In genomic region chr5:21919417-21920022, GRCh38 we compare ENCODE assay signal across 8 cellular contexts.
DNase-seq lines count a peak whose midpoint lies in the region; ATAC-seq and TF ChIP-seq lines count a peak whose summit lies in the region.

No MANE protein-coding gene starts in this region.

- H4K8ac ChIP-seq in H9 (replicated peaks; ENCODE audit: insufficient read length, low read depth, low read length), result no peak overlapping the region

- no peaks in the 10 kb centered on the region for H3K23me2 ChIP-seq in H9 (ENCODE audit: insufficient read length, low read depth, low read length, poor library complexity, severe bottlenecking)

- no peak overlapping the region for H3K4ac ChIP-seq in H9 (ENCODE audit: low read depth, low read length)

- no peak overlapping the region for H4K91ac ChIP-seq in H9 (ENCODE audit: insufficient read length, low read depth, low read length)

- in situ Hi-C loops in KBM-7 (cut with MboI; ENCODE audit: low pct_unique_long_range_greater_than_20kb, low sequenced_read_pairs), result no loop called here
- in situ Hi-C loops in Panc1 (cut with HindIII; ENCODE audit: low pct_unique_long_range_greater_than_20kb, low sequenced_read_pairs), result no loop called here

- no peak overlapping the region for H3K56ac ChIP-seq in H9 (ENCODE audit: insufficient read length, low read depth, low read length)

- no peaks in the 10 kb centered on the region for H3K9me3 Mint-ChIP-seq in H9

- H3K27me3 ChIP-seq in H9 (ENCODE audit: insufficient read depth, low read length) (no peaks in the 10 kb centered on the region), Panc1 (ENCODE audit: control insufficient read depth, insufficient read depth, low read length) (no peaks in the 10 kb centered on the region), prostate gland (replicated peaks; ENCODE audit: insufficient read depth) (no peaks in the 10 kb centered on the region)

- no TSS peak for BruUV-seq in Panc1 (replicated peaks; lab: Mats Ljungman, UMichigan)

- no peak overlapping the region for H3K27ac Mint-ChIP-seq in H9

- peak; percentile 85 for TF ChIP-seq CTCF in H9 (conservative IDR thresholded peaks at IDR 0.05)
- peak; percentile 74; the same call in 1 of the 2 replicates for TF ChIP-seq CTCF in Panc1 (IDR thresholded peaks at IDR 0.05)
- peak; percentile 79 for TF ChIP-seq CTCF in epithelial cell of proximal tubule (conservative IDR thresholded peaks at IDR 0.05; ENCODE audit: low read depth, low read length)
- TF ChIP-seq CTCF in prostate gland (IDR thresholded peaks at IDR 0.05), result peak in 3 of 4 experiments; percentile 7 to 30 (median 24)

- H3K9me3 ChIP-seq in H9 (ENCODE audit: control insufficient read depth, low read depth, low read length) (no peaks in the 10 kb centered on the region), Panc1 (ENCODE audit: control insufficient read depth, insufficient read depth, low read depth, low read length) (no peaks in the 10 kb centered on the region), prostate gland (no peaks in the 10 kb centered on the region)

- no peaks in the 10 kb centered on the region for H3K36me3 Mint-ChIP-seq in H9 (ENCODE audit: insufficient read depth in 1 of 3, low read depth in 3 of 3)

- H3K79me1 ChIP-seq in H9 (ENCODE audit: insufficient read depth, low read depth, low read length, poor library complexity, severe bottlenecking), result no peaks in the 10 kb centered on the region

- POLR2A ChIA-PET in Panc1 (lab: Charles Lee), result no interaction called here

- H3T11ph ChIP-seq in H9 (ENCODE audit: low read length), result no peak overlapping the region

- H2BK20ac ChIP-seq in H9 (ENCODE audit: low read depth, low read length, poor library complexity, severe bottlenecking), result no peak overlapping the region

- H3K4me1 ChIP-seq in H9 (ENCODE audit: insufficient read depth, low read length) (no peaks in the 10 kb centered on the region), Panc1 (ENCODE audit: control insufficient read depth, insufficient read depth, low read length) (no peaks in the 10 kb centered on the region), prostate gland (replicated peaks) (no peaks in the 10 kb centered on the region)

- H2BK5ac ChIP-seq in H9 (ENCODE audit: insufficient read length, low read length), result no peak overlapping the region

- H2BK120ac ChIP-seq in H9 (ENCODE audit: low read depth, low read length, poor library complexity, severe bottlenecking), result no peak overlapping the region

- H3K4me1 Mint-ChIP-seq in H9, result peaks cover 3% of the 10 kb centered on the region in 2 experiments; a peak in 1 of 4 replicates

- CTCF ChIA-PET in Panc1 (lab: Charles Lee), result no interaction called here

- intact Hi-C loops in Panc1 (cut with micrococcal nuclease; ENCODE audit: unreplicated experiment), result loop anchor here (2.0 kb wide), 1 partner anchor 295 kb away; no protein-coding TSS in a partner anchor
- intact Hi-C loops in prostate gland (cut with DNase I), result no loop called here

- H4K5ac ChIP-seq in H9 (ENCODE audit: insufficient read length, low read depth, low read length), result no peak overlapping the region

- H3K36me3 ChIP-seq in Panc1 (ENCODE audit: control insufficient read depth, insufficient read depth, low read length) (no peaks in the 10 kb centered on the region), prostate gland (no peaks in the 10 kb centered on the region)

- no peak overlapping the region for H3K27ac ChIP-seq in H9 (ENCODE audit: insufficient read length, low read depth, low read length)
- H3K27ac ChIP-seq in Panc1 (ENCODE audit: low read length), result no peak overlapping the region
- H3K27ac ChIP-seq in prostate gland, result no peak overlapping the region

- H4K20me1 ChIP-seq in H9 (ENCODE audit: control insufficient read depth, insufficient read depth, insufficient read length), result no peaks in the 10 kb centered on the region

- H2BK15ac ChIP-seq in H9 (ENCODE audit: low read depth, low read length), result no peak overlapping the region

- no peak for TF ChIP-seq POLR2A in prostate gland (IDR thresholded peaks at IDR 0.05)

- H3K18ac ChIP-seq in H9 (ENCODE audit: insufficient read length, low read depth, low read length), result no peak overlapping the region

- no CpG with 5 or more reads among the region's 8 CpGs for WGBS in H9 (ENCODE audit: extremely low coverage, insufficient read length, low lambda C conversion rate)
- 20% methylated on average over 8 of the region's 8 CpGs for WGBS in prostate gland

- no peak overlapping the region for H3K14ac ChIP-seq in H9 (ENCODE audit: insufficient read depth, low read length)

- no peak overlapping the region for H3K4me3 Mint-ChIP-seq in H9

- H2AFZ ChIP-seq in H9 (ENCODE audit: low read length), result no peak overlapping the region

- no peak overlapping the region for H2AK5ac ChIP-seq in H9 (ENCODE audit: insufficient read length, low read length)

- no peak overlapping the region for H2BK12ac ChIP-seq in H9 (ENCODE audit: insufficient read length, low read depth, low read length)

- H3K79me2 ChIP-seq in H9 (ENCODE audit: insufficient read depth, low read length), result no peaks in the 10 kb centered on the region

- peak; percentile 65 for DNase-seq in NCI-H82 (lab: John Stamatoyannopoulos, UW)
- no peak for DNase-seq in NCI-H82 treated with DMSO at 0.1 percent for 48 hours (lab: John Stamatoyannopoulos, UW; ENCODE audit: unreplicated experiment)
- DNase-seq in H9, result peak; percentile 30
- DNase-seq in KBM-7, result peak; percentile 61
- DNase-seq in Panc1 (ENCODE audit: low read depth, low spot score), result peak; percentile 32
- peak; percentile 9 for DNase-seq in epithelial cell of proximal tubule (ENCODE audit: low read depth)
- no peak for DNase-seq in prostate gland (ENCODE audit: low spot score)
- no peak for DNase-seq in mesenteric fat pad (ENCODE audit: low spot score)

- ATAC-seq in Panc1, result peak; percentile 82; the same call in 1 of the 2 replicates

- H3K27me3 Mint-ChIP-seq in H9 (ENCODE audit: low read depth), result no peaks in the 10 kb centered on the region

- H3K4me3 ChIP-seq in Panc1 (ENCODE audit: low read depth in 2 of 2, low read length in 2 of 2), result no peak overlapping the region
- H3K4me3 ChIP-seq in epithelial cell of proximal tubule (ENCODE audit: low read depth, low read length), result no peak overlapping the region
- H3K4me3 ChIP-seq in prostate gland, result no peak overlapping the region

- H3K9ac ChIP-seq in H9 (ENCODE audit: extremely low read depth, insufficient read length, low read length), result no peak overlapping the region

- H3K23ac ChIP-seq in H9 (ENCODE audit: insufficient read length, low read depth, low read length), result no peak overlapping the region

- H3K4me2 ChIP-seq in H9 (ENCODE audit: insufficient read depth, insufficient read length, low read length), result no peak overlapping the region

Comparison
In these comparisons a context has a peak if more than half of its experiments do, and no peak if none do; other contexts are left out.
1. DNase-seq: peak in NCI-H82 (single experiment), H9 (single experiment), KBM-7 (single experiment), Panc1 (single experiment) and epithelial cell of proximal tubule (single experiment); none in NCI-H82 treated with DMSO at 0.1 percent for 48 hours (single experiment), prostate gland (single experiment) and mesenteric fat pad (single experiment).
2. CTCF ChIP-seq: peak in every context shown above with its lines; median percentile 85 in H9; 79 in epithelial cell of proximal tubule; 74 in Panc1; 24 in prostate gland.